Comparison of ENCODE assay signal across 24 cellular contexts in genomic region chr1:99652881-99653281, GRCh38. TPM values are rescaled to one million over a fixed set of nuclear protein-coding genes. Genes with fewer than 3 reads are reported as not detected.
DNase-seq lines count a peak whose midpoint lies in the region; ATAC-seq and TF ChIP-seq lines count a peak whose summit lies in the region.
"Had no signal": no experiment of that assay in that cellular context is flagged by ENCODE, and none has a peak within 500 bp of the region (broad histone marks: within the 10 kb centered on the region; RNA-seq: fewer than 3 reads in every experiment).

No MANE protein-coding gene starts in this region.

- no peak for DNase-seq in heart left ventricle
- no peak for DNase-seq in Right ventricle myocardium superior
- no peak for DNase-seq in activated naive CD8-positive, alpha-beta T cell treated with anti-CD3 and anti-CD28 coated beads, Interleukin-2, amount 50 U/mL, for 24 hours
- no peak for DNase-seq in SHP77 treated with DMSO at 0.1 percent for 48 hours (lab: John Stamatoyannopoulos, UW)
- DNase-seq: activated B cell treated with CpG ODN at 0.5 μM for 24 hours; activated CD8-positive, alpha-beta T cell treated with anti-CD3 and anti-CD28 coated beads for 36 hours; activated T-cell treated with anti-CD3 and anti-CD28 coated beads for 4 hours; amygdala; DMS53; effector memory CD4-positive, alpha-beta T cell; GF-D8; KG1; left lung; NCI-H2171 treated with DMSO at 0.1 percent for 48 hours; NCI-H526; stimulated activated CD4-positive, alpha-beta T cell treated with anti-CD3 and anti-CD28 coated beads, Interleukin-4, amount 100 ng/mL, for 4 hours; T-helper 9 cell; trophoblast cell had no signal

- H3K9me3 ChIP-seq in heart left ventricle (no peaks in the 10 kb centered on the region), gastroesophageal sphincter (no peaks in the 10 kb centered on the region), subcutaneous abdominal adipose tissue (ENCODE audit: control insufficient read depth in 5 of 5, low read length in 5 of 5) (no peaks in the 10 kb centered on the region)
- H3K9me3 ChIP-seq: left lung, prostate gland had no signal

- H3K4me3 Mint-ChIP-seq in brain, result peak overlapping the region in 4 of 5 experiments; percentile 1 to 67 (median 31)
- H3K4me3 Mint-ChIP-seq in activated naive CD8-positive, alpha-beta T cell treated with anti-CD3 and anti-CD28 coated beads, Interleukin-2, amount 50 U/mL, for 24 hours, result no peak overlapping the region
- H3K4me3 Mint-ChIP-seq: activated B cell treated with CpG ODN at 0.5 μM for 24 hours; activated CD8-positive, alpha-beta T cell treated with anti-CD3 and anti-CD28 coated beads for 36 hours; stimulated activated naive CD8-positive, alpha-beta T cell treated with anti-CD3 and anti-CD28 coated beads, Interleukin-15, Interleukin-2, amounts not matched to agents 100 ng/mL and 50 ng/mL, for 24 hours had no signal

- H3K36me3 ChIP-seq in heart left ventricle (no peaks in the 10 kb centered on the region), gastroesophageal sphincter (no peaks in the 10 kb centered on the region), subcutaneous abdominal adipose tissue (ENCODE audit: control insufficient read depth in 5 of 5, insufficient read depth in 5 of 5, low read length in 5 of 5) (peaks cover 3 to 16% (median 4%) of the 10 kb centered on the region in 5 donors)
- H3K36me3 ChIP-seq: left lung, prostate gland had no signal

- H3K27ac ChIP-seq in heart left ventricle, result peak overlapping the region; percentile 21 to 98 (median 91)
- peak overlapping the region in 3 of 4 donors; percentile 32 to 60 (median 48) for H3K27ac ChIP-seq in gastroesophageal sphincter
- H3K27ac ChIP-seq in subcutaneous abdominal adipose tissue (ENCODE audit: low read depth, low read length), result peak overlapping the region; percentile 96
- H3K27ac ChIP-seq: prostate gland had no signal

- intact Hi-C loops in heart left ventricle (cut with DNase I), result no loop called here
- intact Hi-C loops in Right ventricle myocardium superior (cut with DNase I), result no loop called here

- TF ChIP-seq POLR2A in heart left ventricle (IDR thresholded peaks at IDR 0.05) (no peak), gastroesophageal sphincter (IDR thresholded peaks at IDR 0.05) (no peak)

- H3K4me3 ChIP-seq in heart left ventricle (peak overlapping the region in 6 of 12 donors; percentile 1 to 65 (median 8)), gastroesophageal sphincter (no peak overlapping the region), subcutaneous abdominal adipose tissue (ENCODE audit: low read depth in 1 of 5, low read length in 5 of 5) (peak overlapping the region in 3 of 5 donors; percentile 2 to 40 (median 23))
- H3K4me3 ChIP-seq: left lung, prostate gland had no signal

- H3K27me3 ChIP-seq in heart left ventricle (no peaks in the 10 kb centered on the region), gastroesophageal sphincter (no peaks in the 10 kb centered on the region), subcutaneous abdominal adipose tissue (ENCODE audit: control insufficient read depth in 5 of 5, insufficient read depth in 4 of 5, low read length in 5 of 5) (no peaks in the 10 kb centered on the region)
- H3K27me3 ChIP-seq: left lung had no signal

- peaks cover 5% of the 10 kb centered on the region for H3K36me3 Mint-ChIP-seq in brain
- H3K36me3 Mint-ChIP-seq in activated naive CD8-positive, alpha-beta T cell treated with anti-CD3 and anti-CD28 coated beads, Interleukin-2, amount 50 U/mL, for 24 hours (ENCODE audit: low read depth), result no peaks in the 10 kb centered on the region

- peaks cover 4% of the 10 kb centered on the region for H3K27me3 Mint-ChIP-seq in brain
- H3K27me3 Mint-ChIP-seq in activated naive CD8-positive, alpha-beta T cell treated with anti-CD3 and anti-CD28 coated beads, Interleukin-2, amount 50 U/mL, for 24 hours, result peaks cover 11% of the 10 kb centered on the region

- ATAC-seq in heart left ventricle (peak in 1 of 4 donors; percentile 45), Right ventricle myocardium superior (ENCODE audit: poor library complexity) (no peak), gastroesophageal sphincter (no peak), GM21367 (IDR thresholded peaks at IDR 0.05; ENCODE audit: unreplicated experiment) (no peak)
- ATAC-seq in activated naive CD8-positive, alpha-beta T cell treated with anti-CD3 and anti-CD28 coated beads, Interleukin-2, amount 50 U/mL, for 24 hours, result no peak
- ATAC-seq: activated CD8-positive, alpha-beta T cell treated with anti-CD3 and anti-CD28 coated beads for 36 hours; left lung had no signal

- whole genome bisulfite sequencing in heart left ventricle, 4 donors, result 24 to 46% (median 34%) methylated on average over 2 of the region's 2 CpGs
- 46 to 61% methylated on average over 2 of the region's 2 CpGs for WGBS in gastroesophageal sphincter (ENCODE audit: low coverage in 1 of 2), 2 donors

- peaks cover 0 to 26% (median 2%) of the 10 kb centered on the region in 5 experiments for H3K9me3 Mint-ChIP-seq in brain
- H3K9me3 Mint-ChIP-seq in activated naive CD8-positive, alpha-beta T cell treated with anti-CD3 and anti-CD28 coated beads, Interleukin-2, amount 50 U/mL, for 24 hours, result no peaks in the 10 kb centered on the region
- H3K9me3 Mint-ChIP-seq: activated B cell treated with CpG ODN at 0.5 μM for 24 hours; activated CD8-positive, alpha-beta T cell treated with anti-CD3 and anti-CD28 coated beads for 36 hours; stimulated activated naive CD8-positive, alpha-beta T cell treated with anti-CD3 and anti-CD28 coated beads, Interleukin-15, Interleukin-2, amounts not matched to agents 100 ng/mL and 50 ng/mL, for 24 hours had no signal

- no peak for TF ChIP-seq EP300 in gastroesophageal sphincter (IDR thresholded peaks at IDR 0.05)

- H3K9ac ChIP-seq in subcutaneous abdominal adipose tissue (ENCODE audit: low read length in 5 of 5), result peak overlapping the region in 3 of 5 donors; percentile 16 to 41 (median 22)

- H3K4me1 ChIP-seq in heart left ventricle (peaks cover 0 to 92% (median 60%) of the 10 kb centered on the region in 12 donors), gastroesophageal sphincter (peaks cover 9 to 47% (median 11%) of the 10 kb centered on the region in 3 donors), subcutaneous abdominal adipose tissue (ENCODE audit: control insufficient read depth in 5 of 5, insufficient read depth in 5 of 5, low read length in 5 of 5) (peaks cover 0 to 77% (median 61%) of the 10 kb centered on the region in 5 donors)
- H3K4me1 ChIP-seq: left lung, prostate gland had no signal

- peaks cover 19% of the 10 kb centered on the region for H3K4me1 Mint-ChIP-seq in brain
- no peaks in the 10 kb centered on the region for H3K4me1 Mint-ChIP-seq in activated naive CD8-positive, alpha-beta T cell treated with anti-CD3 and anti-CD28 coated beads, Interleukin-2, amount 50 U/mL, for 24 hours
- H3K4me1 Mint-ChIP-seq: activated B cell treated with CpG ODN at 0.5 μM for 24 hours had no signal

- no peak for TF ChIP-seq CTCF in heart left ventricle (IDR thresholded peaks at IDR 0.05)
- no peak for TF ChIP-seq CTCF in brain (conservative IDR thresholded peaks at IDR 0.05)
- no peak for TF ChIP-seq CTCF in gastroesophageal sphincter (IDR thresholded peaks at IDR 0.05)

- H3K27ac Mint-ChIP-seq in brain, result peak overlapping the region in 3 of 5 experiments; percentile 17 to 49 (median 41)
- no peak overlapping the region for H3K27ac Mint-ChIP-seq in activated naive CD8-positive, alpha-beta T cell treated with anti-CD3 and anti-CD28 coated beads, Interleukin-2, amount 50 U/mL, for 24 hours
- H3K27ac Mint-ChIP-seq: activated B cell treated with CpG ODN at 0.5 μM for 24 hours; activated CD8-positive, alpha-beta T cell treated with anti-CD3 and anti-CD28 coated beads for 36 hours; stimulated activated naive CD8-positive, alpha-beta T cell treated with anti-CD3 and anti-CD28 coated beads, Interleukin-15, Interleukin-2, amounts not matched to agents 100 ng/mL and 50 ng/mL, for 24 hours had no signal

RNA-seq across cellular contexts. Expression of gene PALMD, which starts 7.0 kb away (rescaled TPM):
- total RNA-seq in heart left ventricle, result 100 to 1,000 TPM in 7 of 9 donors, 10 to 100 TPM in 2; 74.0 to 236 (median 120) TPM
- 100 to 1,000 TPM in 1 of 2 donors, 10 to 100 TPM in 1; 95.2 to 134 TPM for polyA plus RNA-seq in heart left ventricle
- 114 TPM for total RNA-seq in Right ventricle myocardium superior
- 3.4 TPM for polyA plus RNA-seq in brain (ENCODE audit: insufficient read depth, low read depth, low replicate concordance)
- 10 to 100 TPM; 11.7 to 46.7 (median 23.8) TPM for total RNA-seq in gastroesophageal sphincter
- total RNA-seq: activated B cell treated with CpG ODN at 0.5 μM for 24 hours; activated CD8-positive, alpha-beta T cell treated with anti-CD3 and anti-CD28 coated beads for 36 hours had no signal

Comparison
In these comparisons a context has a peak if more than half of its experiments do, and no peak if none do; other contexts are left out.
1. H3K4me3 ChIP-seq: peak in subcutaneous abdominal adipose tissue (3 of 5); none in gastroesophageal sphincter (0 of 2).
2. Peak in every context shown above with its lines, with median percentiles within 50 percentile points of each other: H3K27ac ChIP-seq.